ENCODE assay signal across 1 cellular context in the genomic region with DNA sequence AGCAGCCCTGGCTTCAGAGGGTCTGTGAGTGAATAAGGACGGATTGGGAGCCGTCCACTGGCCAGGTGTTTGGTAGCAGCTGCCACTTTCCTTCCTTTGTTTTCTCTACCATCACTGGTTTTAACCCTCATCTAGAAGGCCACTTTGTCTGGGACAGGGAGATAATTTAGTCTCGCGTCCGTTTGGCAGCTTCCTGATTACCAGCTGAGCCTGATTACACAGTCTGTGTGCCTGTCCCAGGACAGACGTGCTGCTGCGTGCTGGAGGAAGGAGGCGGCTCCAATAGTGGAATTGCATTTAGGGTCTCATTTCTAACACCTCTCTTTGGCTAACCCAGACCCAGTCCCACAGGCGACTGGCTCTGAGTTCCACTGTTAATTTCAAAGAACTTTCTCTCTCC.
TF ChIP-seq lines count a peak whose summit lies in the region.

No MANE protein-coding gene starts in this region.

TF ChIP-seq in WTC11, 78 proteins besides CTCF, POLR2A, EP300 and RAD21:
- no peak for TF ChIP-seq ZNF423 (CRISPR knock-in tag; IDR thresholded peaks at IDR 0.05)
- no peak for TF ChIP-seq HMGA2 (CRISPR knock-in tag; IDR thresholded peaks at IDR 0.05)
- TF ChIP-seq, protein P1, sequence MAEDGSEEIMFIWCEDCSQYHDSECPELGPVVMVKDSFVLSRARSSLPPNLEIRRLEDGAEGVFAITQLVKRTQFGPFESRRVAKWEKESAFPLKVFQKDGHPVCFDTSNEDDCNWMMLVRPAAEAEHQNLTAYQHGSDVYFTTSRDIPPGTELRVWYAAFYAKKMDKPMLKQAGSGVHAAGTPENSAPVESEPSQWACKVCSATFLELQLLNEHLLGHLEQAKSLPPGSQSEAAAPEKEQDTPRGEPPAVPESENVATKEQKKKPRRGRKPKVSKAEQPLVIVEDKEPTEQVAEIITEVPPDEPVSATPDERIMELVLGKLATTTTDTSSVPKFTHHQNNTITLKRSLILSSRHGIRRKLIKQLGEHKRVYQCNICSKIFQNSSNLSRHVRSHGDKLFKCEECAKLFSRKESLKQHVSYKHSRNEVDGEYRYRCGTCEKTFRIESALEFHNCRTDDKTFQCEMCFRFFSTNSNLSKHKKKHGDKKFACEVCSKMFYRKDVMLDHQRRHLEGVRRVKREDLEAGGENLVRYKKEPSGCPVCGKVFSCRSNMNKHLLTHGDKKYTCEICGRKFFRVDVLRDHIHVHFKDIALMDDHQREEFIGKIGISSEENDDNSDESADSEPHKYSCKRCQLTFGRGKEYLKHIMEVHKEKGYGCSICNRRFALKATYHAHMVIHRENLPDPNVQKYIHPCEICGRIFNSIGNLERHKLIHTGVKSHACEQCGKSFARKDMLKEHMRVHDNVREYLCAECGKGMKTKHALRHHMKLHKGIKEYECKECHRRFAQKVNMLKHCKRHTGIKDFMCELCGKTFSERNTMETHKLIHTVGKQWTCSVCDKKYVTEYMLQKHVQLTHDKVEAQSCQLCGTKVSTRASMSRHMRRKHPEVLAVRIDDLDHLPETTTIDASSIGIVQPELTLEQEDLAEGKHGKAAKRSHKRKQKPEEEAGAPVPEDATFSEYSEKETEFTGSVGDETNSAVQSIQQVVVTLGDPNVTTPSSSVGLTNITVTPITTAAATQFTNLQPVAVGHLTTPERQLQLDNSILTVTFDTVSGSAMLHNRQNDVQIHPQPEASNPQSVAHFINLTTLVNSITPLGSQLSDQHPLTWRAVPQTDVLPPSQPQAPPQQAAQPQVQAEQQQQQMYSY (CRISPR knock-in tag; IDR thresholded peaks at IDR 0.05) = no peak
- TF ChIP-seq CREM (CRISPR knock-in tag; IDR thresholded peaks at IDR 0.05) = no peak
- no peak for TF ChIP-seq ZNF317 (CRISPR knock-in tag; IDR thresholded peaks at IDR 0.05; ENCODE audit: borderline replicate concordance, low read depth)
- no peak for TF ChIP-seq NR1H2 (CRISPR knock-in tag; IDR thresholded peaks at IDR 0.05)
- no peak for TF ChIP-seq CREB1 (CRISPR knock-in tag; IDR thresholded peaks at IDR 0.05)
- TF ChIP-seq, protein P2, sequence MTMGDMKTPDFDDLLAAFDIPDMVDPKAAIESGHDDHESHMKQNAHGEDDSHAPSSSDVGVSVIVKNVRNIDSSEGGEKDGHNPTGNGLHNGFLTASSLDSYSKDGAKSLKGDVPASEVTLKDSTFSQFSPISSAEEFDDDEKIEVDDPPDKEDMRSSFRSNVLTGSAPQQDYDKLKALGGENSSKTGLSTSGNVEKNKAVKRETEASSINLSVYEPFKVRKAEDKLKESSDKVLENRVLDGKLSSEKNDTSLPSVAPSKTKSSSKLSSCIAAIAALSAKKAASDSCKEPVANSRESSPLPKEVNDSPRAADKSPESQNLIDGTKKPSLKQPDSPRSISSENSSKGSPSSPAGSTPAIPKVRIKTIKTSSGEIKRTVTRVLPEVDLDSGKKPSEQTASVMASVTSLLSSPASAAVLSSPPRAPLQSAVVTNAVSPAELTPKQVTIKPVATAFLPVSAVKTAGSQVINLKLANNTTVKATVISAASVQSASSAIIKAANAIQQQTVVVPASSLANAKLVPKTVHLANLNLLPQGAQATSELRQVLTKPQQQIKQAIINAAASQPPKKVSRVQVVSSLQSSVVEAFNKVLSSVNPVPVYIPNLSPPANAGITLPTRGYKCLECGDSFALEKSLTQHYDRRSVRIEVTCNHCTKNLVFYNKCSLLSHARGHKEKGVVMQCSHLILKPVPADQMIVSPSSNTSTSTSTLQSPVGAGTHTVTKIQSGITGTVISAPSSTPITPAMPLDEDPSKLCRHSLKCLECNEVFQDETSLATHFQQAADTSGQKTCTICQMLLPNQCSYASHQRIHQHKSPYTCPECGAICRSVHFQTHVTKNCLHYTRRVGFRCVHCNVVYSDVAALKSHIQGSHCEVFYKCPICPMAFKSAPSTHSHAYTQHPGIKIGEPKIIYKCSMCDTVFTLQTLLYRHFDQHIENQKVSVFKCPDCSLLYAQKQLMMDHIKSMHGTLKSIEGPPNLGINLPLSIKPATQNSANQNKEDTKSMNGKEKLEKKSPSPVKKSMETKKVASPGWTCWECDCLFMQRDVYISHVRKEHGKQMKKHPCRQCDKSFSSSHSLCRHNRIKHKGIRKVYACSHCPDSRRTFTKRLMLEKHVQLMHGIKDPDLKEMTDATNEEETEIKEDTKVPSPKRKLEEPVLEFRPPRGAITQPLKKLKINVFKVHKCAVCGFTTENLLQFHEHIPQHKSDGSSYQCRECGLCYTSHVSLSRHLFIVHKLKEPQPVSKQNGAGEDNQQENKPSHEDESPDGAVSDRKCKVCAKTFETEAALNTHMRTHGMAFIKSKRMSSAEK (CRISPR knock-in tag; IDR thresholded peaks at IDR 0.05; ENCODE audit: borderline replicate concordance) = no peak
- TF ChIP-seq ETV6 (CRISPR knock-in tag; IDR thresholded peaks at IDR 0.05) = no peak
- no peak for TF ChIP-seq EMX1 (CRISPR knock-in tag; IDR thresholded peaks at IDR 0.05)
- TF ChIP-seq OVOL2 (CRISPR knock-in tag; IDR thresholded peaks at IDR 0.05; ENCODE audit: borderline replicate concordance) = no peak
- no peak for TF ChIP-seq ZNF671 (CRISPR knock-in tag; IDR thresholded peaks at IDR 0.05)
